In the genomic region with DNA sequence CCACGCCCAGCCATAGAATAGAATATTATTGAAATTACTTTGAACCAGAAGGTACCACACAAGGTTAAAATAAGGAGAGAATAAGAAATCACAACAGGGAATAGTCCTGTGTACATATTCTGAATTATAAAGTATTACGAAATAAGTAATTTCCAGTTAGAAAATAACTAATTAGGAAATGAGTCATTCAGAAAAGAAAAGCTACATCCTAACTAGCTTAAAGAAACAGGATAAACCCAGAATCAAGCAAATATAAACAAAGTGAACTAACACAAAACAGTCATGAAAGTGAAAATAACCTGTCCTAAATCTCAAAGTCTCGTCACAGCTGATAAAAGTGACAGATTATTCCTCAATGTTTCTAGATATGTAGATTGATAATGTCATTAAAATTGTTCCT, we compare ENCODE assay signal across 1 cellular context.
TF ChIP-seq lines count a peak whose summit lies in the region.

No MANE protein-coding gene starts in this region.

TF ChIP-seq in GM12878, 131 proteins besides CTCF, POLR2A, EP300 and RAD21 (continued from another document):
- TF ChIP-seq, protein P1, sequence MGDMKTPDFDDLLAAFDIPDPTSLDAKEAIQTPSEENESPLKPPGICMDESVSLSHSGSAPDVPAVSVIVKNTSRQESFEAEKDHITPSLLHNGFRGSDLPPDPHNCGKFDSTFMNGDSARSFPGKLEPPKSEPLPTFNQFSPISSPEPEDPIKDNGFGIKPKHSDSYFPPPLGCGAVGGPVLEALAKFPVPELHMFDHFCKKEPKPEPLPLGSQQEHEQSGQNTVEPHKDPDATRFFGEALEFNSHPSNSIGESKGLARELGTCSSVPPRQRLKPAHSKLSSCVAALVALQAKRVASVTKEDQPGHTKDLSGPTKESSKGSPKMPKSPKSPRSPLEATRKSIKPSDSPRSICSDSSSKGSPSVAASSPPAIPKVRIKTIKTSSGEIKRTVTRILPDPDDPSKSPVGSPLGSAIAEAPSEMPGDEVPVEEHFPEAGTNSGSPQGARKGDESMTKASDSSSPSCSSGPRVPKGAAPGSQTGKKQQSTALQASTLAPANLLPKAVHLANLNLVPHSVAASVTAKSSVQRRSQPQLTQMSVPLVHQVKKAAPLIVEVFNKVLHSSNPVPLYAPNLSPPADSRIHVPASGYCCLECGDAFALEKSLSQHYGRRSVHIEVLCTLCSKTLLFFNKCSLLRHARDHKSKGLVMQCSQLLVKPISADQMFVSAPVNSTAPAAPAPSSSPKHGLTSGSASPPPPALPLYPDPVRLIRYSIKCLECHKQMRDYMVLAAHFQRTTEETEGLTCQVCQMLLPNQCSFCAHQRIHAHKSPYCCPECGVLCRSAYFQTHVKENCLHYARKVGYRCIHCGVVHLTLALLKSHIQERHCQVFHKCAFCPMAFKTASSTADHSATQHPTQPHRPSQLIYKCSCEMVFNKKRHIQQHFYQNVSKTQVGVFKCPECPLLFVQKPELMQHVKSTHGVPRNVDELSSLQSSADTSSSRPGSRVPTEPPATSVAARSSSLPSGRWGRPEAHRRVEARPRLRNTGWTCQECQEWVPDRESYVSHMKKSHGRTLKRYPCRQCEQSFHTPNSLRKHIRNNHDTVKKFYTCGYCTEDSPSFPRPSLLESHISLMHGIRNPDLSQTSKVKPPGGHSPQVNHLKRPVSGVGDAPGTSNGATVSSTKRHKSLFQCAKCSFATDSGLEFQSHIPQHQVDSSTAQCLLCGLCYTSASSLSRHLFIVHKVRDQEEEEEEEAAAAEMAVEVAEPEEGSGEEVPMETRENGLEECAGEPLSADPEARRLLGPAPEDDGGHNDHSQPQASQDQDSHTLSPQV (IDR thresholded peaks at IDR 0.05) = no peak
- TF ChIP-seq CBFB (IDR thresholded peaks at IDR 0.05; ENCODE audit: low read depth) (no peak), NFIC (IDR thresholded peaks at IDR 0.05; ENCODE audit: low read depth, low read length) (no peak), ZNF622 (IDR thresholded peaks at IDR 0.05) (no peak), ZNF384 (IDR thresholded peaks at IDR 0.05; ENCODE audit: borderline replicate concordance, low read depth, low read length) (no peak), NFYA (IDR thresholded peaks at IDR 0.05; ENCODE audit: borderline replicate concordance, low read depth, low read length) (no peak), SUZ12 (IDR thresholded peaks at IDR 0.05; ENCODE audit: unreplicated experiment) (no peak), SIX5 (IDR thresholded peaks at IDR 0.05; ENCODE audit: low read depth, low read length, severe bottlenecking) (no peak), ZSCAN29 (IDR thresholded peaks at IDR 0.05) (no peak), SUPT20H (IDR thresholded peaks at IDR 0.05; ENCODE audit: borderline replicate concordance, control insufficient read depth, low read depth, low read length) (no peak), BCL11A (IDR thresholded peaks at IDR 0.05; ENCODE audit: low read depth, low read length) (no peak), SMC3 (IDR thresholded peaks at IDR 0.05; ENCODE audit: borderline replicate concordance, low read length) (no peak)
- TF ChIP-seq, protein P2, sequence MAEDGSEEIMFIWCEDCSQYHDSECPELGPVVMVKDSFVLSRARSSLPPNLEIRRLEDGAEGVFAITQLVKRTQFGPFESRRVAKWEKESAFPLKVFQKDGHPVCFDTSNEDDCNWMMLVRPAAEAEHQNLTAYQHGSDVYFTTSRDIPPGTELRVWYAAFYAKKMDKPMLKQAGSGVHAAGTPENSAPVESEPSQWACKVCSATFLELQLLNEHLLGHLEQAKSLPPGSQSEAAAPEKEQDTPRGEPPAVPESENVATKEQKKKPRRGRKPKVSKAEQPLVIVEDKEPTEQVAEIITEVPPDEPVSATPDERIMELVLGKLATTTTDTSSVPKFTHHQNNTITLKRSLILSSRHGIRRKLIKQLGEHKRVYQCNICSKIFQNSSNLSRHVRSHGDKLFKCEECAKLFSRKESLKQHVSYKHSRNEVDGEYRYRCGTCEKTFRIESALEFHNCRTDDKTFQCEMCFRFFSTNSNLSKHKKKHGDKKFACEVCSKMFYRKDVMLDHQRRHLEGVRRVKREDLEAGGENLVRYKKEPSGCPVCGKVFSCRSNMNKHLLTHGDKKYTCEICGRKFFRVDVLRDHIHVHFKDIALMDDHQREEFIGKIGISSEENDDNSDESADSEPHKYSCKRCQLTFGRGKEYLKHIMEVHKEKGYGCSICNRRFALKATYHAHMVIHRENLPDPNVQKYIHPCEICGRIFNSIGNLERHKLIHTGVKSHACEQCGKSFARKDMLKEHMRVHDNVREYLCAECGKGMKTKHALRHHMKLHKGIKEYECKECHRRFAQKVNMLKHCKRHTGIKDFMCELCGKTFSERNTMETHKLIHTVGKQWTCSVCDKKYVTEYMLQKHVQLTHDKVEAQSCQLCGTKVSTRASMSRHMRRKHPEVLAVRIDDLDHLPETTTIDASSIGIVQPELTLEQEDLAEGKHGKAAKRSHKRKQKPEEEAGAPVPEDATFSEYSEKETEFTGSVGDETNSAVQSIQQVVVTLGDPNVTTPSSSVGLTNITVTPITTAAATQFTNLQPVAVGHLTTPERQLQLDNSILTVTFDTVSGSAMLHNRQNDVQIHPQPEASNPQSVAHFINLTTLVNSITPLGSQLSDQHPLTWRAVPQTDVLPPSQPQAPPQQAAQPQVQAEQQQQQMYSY (CRISPR knock-in tag; IDR thresholded peaks at IDR 0.05) = no peak
- TF ChIP-seq, protein P3, sequence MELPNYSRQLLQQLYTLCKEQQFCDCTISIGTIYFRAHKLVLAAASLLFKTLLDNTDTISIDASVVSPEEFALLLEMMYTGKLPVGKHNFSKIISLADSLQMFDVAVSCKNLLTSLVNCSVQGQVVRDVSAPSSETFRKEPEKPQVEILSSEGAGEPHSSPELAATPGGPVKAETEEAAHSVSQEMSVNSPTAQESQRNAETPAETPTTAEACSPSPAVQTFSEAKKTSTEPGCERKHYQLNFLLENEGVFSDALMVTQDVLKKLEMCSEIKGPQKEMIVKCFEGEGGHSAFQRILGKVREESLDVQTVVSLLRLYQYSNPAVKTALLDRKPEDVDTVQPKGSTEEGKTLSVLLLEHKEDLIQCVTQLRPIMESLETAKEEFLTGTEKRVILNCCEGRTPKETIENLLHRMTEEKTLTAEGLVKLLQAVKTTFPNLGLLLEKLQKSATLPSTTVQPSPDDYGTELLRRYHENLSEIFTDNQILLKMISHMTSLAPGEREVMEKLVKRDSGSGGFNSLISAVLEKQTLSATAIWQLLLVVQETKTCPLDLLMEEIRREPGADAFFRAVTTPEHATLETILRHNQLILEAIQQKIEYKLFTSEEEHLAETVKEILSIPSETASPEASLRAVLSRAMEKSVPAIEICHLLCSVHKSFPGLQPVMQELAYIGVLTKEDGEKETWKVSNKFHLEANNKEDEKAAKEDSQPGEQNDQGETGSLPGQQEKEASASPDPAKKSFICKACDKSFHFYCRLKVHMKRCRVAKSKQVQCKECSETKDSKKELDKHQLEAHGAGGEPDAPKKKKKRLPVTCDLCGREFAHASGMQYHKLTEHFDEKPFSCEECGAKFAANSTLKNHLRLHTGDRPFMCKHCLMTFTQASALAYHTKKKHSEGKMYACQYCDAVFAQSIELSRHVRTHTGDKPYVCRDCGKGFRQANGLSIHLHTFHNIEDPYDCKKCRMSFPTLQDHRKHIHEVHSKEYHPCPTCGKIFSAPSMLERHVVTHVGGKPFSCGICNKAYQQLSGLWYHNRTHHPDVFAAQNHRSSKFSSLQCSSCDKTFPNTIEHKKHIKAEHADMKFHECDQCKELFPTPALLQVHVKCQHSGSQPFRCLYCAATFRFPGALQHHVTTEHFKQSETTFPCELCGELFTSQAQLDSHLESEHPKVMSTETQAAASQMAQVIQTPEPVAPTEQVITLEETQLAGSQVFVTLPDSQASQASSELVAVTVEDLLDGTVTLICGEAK (IDR thresholded peaks at IDR 0.05; ENCODE audit: borderline replicate concordance) = no peak
- TF ChIP-seq, protein P4, sequence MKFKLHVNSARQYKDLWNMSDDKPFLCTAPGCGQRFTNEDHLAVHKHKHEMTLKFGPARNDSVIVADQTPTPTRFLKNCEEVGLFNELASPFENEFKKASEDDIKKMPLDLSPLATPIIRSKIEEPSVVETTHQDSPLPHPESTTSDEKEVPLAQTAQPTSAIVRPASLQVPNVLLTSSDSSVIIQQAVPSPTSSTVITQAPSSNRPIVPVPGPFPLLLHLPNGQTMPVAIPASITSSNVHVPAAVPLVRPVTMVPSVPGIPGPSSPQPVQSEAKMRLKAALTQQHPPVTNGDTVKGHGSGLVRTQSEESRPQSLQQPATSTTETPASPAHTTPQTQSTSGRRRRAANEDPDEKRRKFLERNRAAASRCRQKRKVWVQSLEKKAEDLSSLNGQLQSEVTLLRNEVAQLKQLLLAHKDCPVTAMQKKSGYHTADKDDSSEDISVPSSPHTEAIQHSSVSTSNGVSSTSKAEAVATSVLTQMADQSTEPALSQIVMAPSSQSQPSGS (IDR thresholded peaks at IDR 0.05; ENCODE audit: low read length) = no peak
- TF ChIP-seq, protein P5, sequence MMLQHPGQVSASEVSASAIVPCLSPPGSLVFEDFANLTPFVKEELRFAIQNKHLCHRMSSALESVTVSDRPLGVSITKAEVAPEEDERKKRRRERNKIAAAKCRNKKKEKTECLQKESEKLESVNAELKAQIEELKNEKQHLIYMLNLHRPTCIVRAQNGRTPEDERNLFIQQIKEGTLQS (IDR thresholded peaks at IDR 0.05; ENCODE audit: borderline replicate concordance, extremely low read depth, low read depth, low read length) = no peak
- TF ChIP-seq, protein P6, sequence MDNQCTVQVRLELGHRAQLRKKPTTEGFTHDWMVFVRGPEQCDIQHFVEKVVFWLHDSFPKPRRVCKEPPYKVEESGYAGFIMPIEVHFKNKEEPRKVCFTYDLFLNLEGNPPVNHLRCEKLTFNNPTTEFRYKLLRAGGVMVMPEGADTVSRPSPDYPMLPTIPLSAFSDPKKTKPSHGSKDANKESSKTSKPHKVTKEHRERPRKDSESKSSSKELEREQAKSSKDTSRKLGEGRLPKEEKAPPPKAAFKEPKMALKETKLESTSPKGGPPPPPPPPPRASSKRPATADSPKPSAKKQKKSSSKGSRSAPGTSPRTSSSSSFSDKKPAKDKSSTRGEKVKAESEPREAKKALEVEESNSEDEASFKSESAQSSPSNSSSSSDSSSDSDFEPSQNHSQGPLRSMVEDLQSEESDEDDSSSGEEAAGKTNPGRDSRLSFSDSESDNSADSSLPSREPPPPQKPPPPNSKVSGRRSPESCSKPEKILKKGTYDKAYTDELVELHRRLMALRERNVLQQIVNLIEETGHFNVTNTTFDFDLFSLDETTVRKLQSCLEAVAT (IDR thresholded peaks at IDR 0.05) = no peak
